In genomic region chr15:64381000-64381751, GRCh38 we compare ENCODE assay signal across 8 cellular contexts. TPM values are rescaled to one million over a fixed set of nuclear protein-coding genes. Genes with fewer than 3 reads are reported as not detected.
DNase-seq lines count a peak whose midpoint lies in the region; ATAC-seq, FAIRE-seq and TF ChIP-seq lines count a peak whose summit lies in the region.

A gene with protein sequence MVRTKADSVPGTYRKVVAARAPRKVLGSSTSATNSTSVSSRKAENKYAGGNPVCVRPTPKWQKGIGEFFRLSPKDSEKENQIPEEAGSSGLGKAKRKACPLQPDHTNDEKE (minus strand): TSS chr15:64381441. CDS start chr15:64381371, 70 bp downstream.

- H3K27me3 ChIP-seq in prostate gland (replicated peaks; ENCODE audit: insufficient read depth) = no peaks in the 10 kb centered on the region

- WGBS in prostate gland = under 1% methylated on average over 38 of the region's 38 CpGs

- H3K9me3 ChIP-seq in T-helper 17 cell (ENCODE audit: control insufficient read depth, low read length, poor library complexity, severe bottlenecking) = no peaks in the 10 kb centered on the region
- no peaks in the 10 kb centered on the region for H3K9me3 ChIP-seq in prostate gland

- TF ChIP-seq CTCF in prostate gland (IDR thresholded peaks at IDR 0.05) = peak in 1 of 4 experiments; percentile 15

- peak within 1 kb of the TSS; percentile 97 for H3K4me3 Mint-ChIP-seq in T-helper 17 cell

- H3K27ac Mint-ChIP-seq in T-helper 17 cell = peak within 1 kb of the TSS; percentile 53

- DNase-seq in NCI-H187 (lab: John Stamatoyannopoulos, UW) = peak; percentile 34 to 63
- DNase-seq in T-helper 17 cell = peak; percentile 79 to 85 (median 82)
- DNase-seq in amygdala (lab: John Stamatoyannopoulos, UW) = peak; percentile 23 to 93 (median 83)
- peak; percentile 96 for DNase-seq in left ventricle myocardium superior
- DNase-seq in prostate gland (ENCODE audit: low spot score) = peak; percentile 92
- peak; percentile 99 for DNase-seq in urothelium cell line (ENCODE audit: low spot score)

- H3K4me1 Mint-ChIP-seq in T-helper 17 cell = peaks cover 15% of the 10 kb centered on the region

- FAIRE-seq in urothelium cell line (lab: Jason Lieb, UNC) = peak; percentile 79

- TF ChIP-seq POLR2A in prostate gland (IDR thresholded peaks at IDR 0.05) = no peak

- H3K36me3 Mint-ChIP-seq in T-helper 17 cell (ENCODE audit: low read depth) = no peaks in the 10 kb centered on the region

- intact Hi-C loops in left ventricle myocardium superior (cut with micrococcal nuclease) = no loop called here
- intact Hi-C loops in prostate gland (cut with DNase I) = no loop called here

- H3K27ac ChIP-seq in prostate gland = no peak within 1 kb of the TSS

- no peaks in the 10 kb centered on the region for H3K4me1 ChIP-seq in prostate gland (replicated peaks)

- no peaks in the 10 kb centered on the region for H3K27me3 Mint-ChIP-seq in T-helper 17 cell

- H3K4me3 ChIP-seq in prostate gland = peak within 1 kb of the TSS; percentile 32 to 41

- no peaks in the 10 kb centered on the region for H3K36me3 ChIP-seq in prostate gland

- ATAC-seq in GM18502 (IDR thresholded peaks at IDR 0.05; ENCODE audit: poor library complexity, unreplicated experiment) = peak; percentile 96
- ATAC-seq in HG02943 (IDR thresholded peaks at IDR 0.05; ENCODE audit: low read depth, unreplicated experiment) = peak; percentile 94
- peak; percentile 100 for ATAC-seq in T-helper 17 cell
- ATAC-seq in left ventricle myocardium superior = peak; percentile 100

RNA-seq across cellular contexts. Expression of the gene that starts here (rescaled TPM):
- total RNA-seq in T-helper 17 cell (under 1 TPM; 0.76 to 0.85 TPM), left ventricle myocardium superior (0.20 TPM), prostate gland (1 to 10 TPM; 4.8 to 5.5 TPM)

Comparison
In these comparisons a context has a peak if more than half of its experiments do, and no peak if none do; other contexts are left out.
1. Peak in DNase-seq and ATAC-seq in T-helper 17 cell; RNA of the gene not detected or under 1 TPM.
2. Peak in DNase-seq and ATAC-seq in left ventricle myocardium superior; RNA of the gene not detected or under 1 TPM.
3. DNase-seq: peak in every context shown above with its lines; median percentile 99 in urothelium cell line; 96 in left ventricle myocardium superior; 92 in prostate gland; 83 in amygdala; 82 in T-helper 17 cell; 48 in NCI-H187.